ENCODE assay signal across 1 cellular context in the genomic region with DNA sequence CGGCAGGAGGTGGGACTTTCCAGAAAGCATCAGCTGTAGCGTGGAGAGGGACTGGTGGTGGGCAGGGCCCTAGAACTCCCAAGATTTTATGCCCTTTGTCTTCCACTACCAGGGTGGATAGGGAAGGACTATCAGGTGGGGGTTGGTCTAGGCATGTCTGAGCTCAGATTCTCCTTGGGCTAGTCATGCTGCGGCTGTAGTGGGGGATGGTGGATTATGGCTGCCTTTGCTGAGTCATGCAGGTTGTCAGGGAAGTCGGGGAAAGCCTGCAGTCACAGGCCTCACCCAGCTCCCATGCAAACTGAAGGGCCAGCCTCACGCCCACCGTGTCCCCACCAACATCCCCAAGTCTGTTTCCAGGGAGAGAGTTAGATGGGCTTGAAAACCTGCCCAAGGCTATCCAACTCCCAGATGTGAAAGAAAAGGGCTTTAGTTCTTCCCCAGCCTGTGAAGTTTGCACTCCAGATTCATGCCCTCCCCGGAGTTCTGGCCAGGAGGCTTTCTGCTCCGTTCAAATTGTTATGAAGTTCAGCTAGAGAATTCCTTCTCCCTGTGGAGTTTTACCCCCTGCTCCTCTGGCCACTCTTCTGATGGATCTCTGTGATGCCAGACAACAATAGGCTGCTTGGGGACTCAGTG.
TF ChIP-seq lines count a peak whose summit lies in the region.

No MANE protein-coding gene starts in this region.

TF ChIP-seq in K562, 482 proteins besides CTCF, POLR2A, EP300 and RAD21 (continued from another document):
- peak; percentile 25; the same call in 1 of the 2 replicates for TF ChIP-seq CHD2 (IDR thresholded peaks at IDR 0.05; ENCODE audit: low read depth, low read length)
- peak; percentile 95 for TF ChIP-seq NFE2 (IDR thresholded peaks at IDR 0.05; ENCODE audit: low read depth)
- TF ChIP-seq SMAD4 (CRISPR knock-in tag; conservative IDR thresholded peaks at IDR 0.05), result 0 out of 2 replicates have a peak, but pooled peaks have one; percentile 40
- TF ChIP-seq NFXL1 (CRISPR knock-in tag; IDR thresholded peaks at IDR 0.05), result no peak
- TF ChIP-seq SMARCA4 (IDR thresholded peaks at IDR 0.05), result peak; percentile 35; the same call in 1 of the 2 replicates
- no peak for TF ChIP-seq NR3C1 (CRISPR knock-in tag; IDR thresholded peaks at IDR 0.05)
- no peak for TF ChIP-seq PCBP1 (IDR thresholded peaks at IDR 0.05; ENCODE audit: low read depth, low read length, poor library complexity, severe bottlenecking)
- peak in 1 of 3 experiments; percentile 71 for TF ChIP-seq YY1 (IDR thresholded peaks at IDR 0.05; ENCODE audit: borderline replicate concordance in 1 of 3, control insufficient read depth in 1 of 3, extremely low read depth in 1 of 3, insufficient read depth in 3 of 3, insufficient read length in 1 of 3, insufficient replicate concordance in 2 of 3, low read depth in 1 of 3, low read length in 2 of 3)
- TF ChIP-seq, protein P1, sequence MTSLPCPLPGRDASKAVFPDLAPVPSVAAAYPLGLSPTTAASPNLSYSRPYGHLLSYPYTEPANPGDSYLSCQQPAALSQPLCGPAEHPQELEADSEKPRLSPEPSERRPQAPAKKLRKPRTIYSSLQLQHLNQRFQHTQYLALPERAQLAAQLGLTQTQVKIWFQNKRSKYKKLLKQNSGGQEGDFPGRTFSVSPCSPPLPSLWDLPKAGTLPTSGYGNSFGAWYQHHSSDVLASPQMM (CRISPR knock-in tag; IDR thresholded peaks at IDR 0.05), result no peak
- no peak for TF ChIP-seq KLF1 (tag; IDR thresholded peaks at IDR 0.05)
- TF ChIP-seq, protein P2, sequence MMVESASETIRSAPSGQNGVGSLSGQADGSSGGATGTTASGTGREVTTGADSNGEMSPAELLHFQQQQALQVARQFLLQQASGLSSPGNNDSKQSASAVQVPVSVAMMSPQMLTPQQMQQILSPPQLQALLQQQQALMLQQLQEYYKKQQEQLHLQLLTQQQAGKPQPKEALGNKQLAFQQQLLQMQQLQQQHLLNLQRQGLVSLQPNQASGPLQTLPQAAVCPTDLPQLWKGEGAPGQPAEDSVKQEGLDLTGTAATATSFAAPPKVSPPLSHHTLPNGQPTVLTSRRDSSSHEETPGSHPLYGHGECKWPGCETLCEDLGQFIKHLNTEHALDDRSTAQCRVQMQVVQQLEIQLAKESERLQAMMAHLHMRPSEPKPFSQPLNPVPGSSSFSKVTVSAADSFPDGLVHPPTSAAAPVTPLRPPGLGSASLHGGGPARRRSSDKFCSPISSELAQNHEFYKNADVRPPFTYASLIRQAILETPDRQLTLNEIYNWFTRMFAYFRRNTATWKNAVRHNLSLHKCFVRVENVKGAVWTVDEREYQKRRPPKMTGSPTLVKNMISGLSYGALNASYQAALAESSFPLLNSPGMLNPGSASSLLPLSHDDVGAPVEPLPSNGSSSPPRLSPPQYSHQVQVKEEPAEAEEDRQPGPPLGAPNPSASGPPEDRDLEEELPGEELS (CRISPR knock-in tag; IDR thresholded peaks at IDR 0.05; ENCODE audit: borderline replicate concordance), result no peak
- TF ChIP-seq, protein P3, sequence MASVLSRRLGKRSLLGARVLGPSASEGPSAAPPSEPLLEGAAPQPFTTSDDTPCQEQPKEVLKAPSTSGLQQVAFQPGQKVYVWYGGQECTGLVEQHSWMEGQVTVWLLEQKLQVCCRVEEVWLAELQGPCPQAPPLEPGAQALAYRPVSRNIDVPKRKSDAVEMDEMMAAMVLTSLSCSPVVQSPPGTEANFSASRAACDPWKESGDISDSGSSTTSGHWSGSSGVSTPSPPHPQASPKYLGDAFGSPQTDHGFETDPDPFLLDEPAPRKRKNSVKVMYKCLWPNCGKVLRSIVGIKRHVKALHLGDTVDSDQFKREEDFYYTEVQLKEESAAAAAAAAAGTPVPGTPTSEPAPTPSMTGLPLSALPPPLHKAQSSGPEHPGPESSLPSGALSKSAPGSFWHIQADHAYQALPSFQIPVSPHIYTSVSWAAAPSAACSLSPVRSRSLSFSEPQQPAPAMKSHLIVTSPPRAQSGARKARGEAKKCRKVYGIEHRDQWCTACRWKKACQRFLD (CRISPR knock-in tag; IDR thresholded peaks at IDR 0.05), result 0 out of 2 replicates have a peak, but pooled peaks have one; percentile 14
- peak; percentile 54; the same call in 1 of the 2 replicates for TF ChIP-seq EHMT2 (IDR thresholded peaks at IDR 0.05)
- no peak for TF ChIP-seq NR2C1 (IDR thresholded peaks at IDR 0.05)
- TF ChIP-seq NR2C1 (tag; IDR thresholded peaks at IDR 0.05), result no peak
- 0 out of 2 replicates have a peak, but pooled peaks have one; percentile 32 for TF ChIP-seq DPF2 (IDR thresholded peaks at IDR 0.05)
- 0 out of 4 replicates have a peak, but pooled peaks of 1 of the 2 experiments have one; percentile 24 for TF ChIP-seq TEAD1 (CRISPR knock-in tag; IDR thresholded peaks at IDR 0.05)
- peak; percentile 82 for TF ChIP-seq BACH1 (tag; IDR thresholded peaks at IDR 0.05)
- TF ChIP-seq BCL6 (CRISPR knock-in tag; IDR thresholded peaks at IDR 0.05), result no peak
- no peak for TF ChIP-seq KDM2B (CRISPR knock-in tag; IDR thresholded peaks at IDR 0.05)
- TF ChIP-seq, protein P4, sequence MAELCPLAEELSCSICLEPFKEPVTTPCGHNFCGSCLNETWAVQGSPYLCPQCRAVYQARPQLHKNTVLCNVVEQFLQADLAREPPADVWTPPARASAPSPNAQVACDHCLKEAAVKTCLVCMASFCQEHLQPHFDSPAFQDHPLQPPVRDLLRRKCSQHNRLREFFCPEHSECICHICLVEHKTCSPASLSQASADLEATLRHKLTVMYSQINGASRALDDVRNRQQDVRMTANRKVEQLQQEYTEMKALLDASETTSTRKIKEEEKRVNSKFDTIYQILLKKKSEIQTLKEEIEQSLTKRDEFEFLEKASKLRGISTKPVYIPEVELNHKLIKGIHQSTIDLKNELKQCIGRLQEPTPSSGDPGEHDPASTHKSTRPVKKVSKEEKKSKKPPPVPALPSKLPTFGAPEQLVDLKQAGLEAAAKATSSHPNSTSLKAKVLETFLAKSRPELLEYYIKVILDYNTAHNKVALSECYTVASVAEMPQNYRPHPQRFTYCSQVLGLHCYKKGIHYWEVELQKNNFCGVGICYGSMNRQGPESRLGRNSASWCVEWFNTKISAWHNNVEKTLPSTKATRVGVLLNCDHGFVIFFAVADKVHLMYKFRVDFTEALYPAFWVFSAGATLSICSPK (IDR thresholded peaks at IDR 0.05; ENCODE audit: borderline replicate concordance), result no peak
- TF ChIP-seq POLR3A (IDR thresholded peaks at IDR 0.05; ENCODE audit: borderline replicate concordance, extremely low read depth, insufficient read depth, insufficient read length), result no peak
- TF ChIP-seq MAFK (IDR thresholded peaks at IDR 0.05; ENCODE audit: low read length), result peak; percentile 77
- no peak for TF ChIP-seq ZSCAN32 (CRISPR knock-in tag; IDR thresholded peaks at IDR 0.05)
- no peak for TF ChIP-seq ATF1 (CRISPR knock-in tag; IDR thresholded peaks at IDR 0.05)
- 0 out of 2 replicates have a peak, but pooled peaks have one; percentile 10 for TF ChIP-seq ATF1 (tag; IDR thresholded peaks at IDR 0.05)
- peak; percentile 28; the same call in 1 of the 2 replicates for TF ChIP-seq RNF2 (IDR thresholded peaks at IDR 0.05)
- TF ChIP-seq, protein P5, sequence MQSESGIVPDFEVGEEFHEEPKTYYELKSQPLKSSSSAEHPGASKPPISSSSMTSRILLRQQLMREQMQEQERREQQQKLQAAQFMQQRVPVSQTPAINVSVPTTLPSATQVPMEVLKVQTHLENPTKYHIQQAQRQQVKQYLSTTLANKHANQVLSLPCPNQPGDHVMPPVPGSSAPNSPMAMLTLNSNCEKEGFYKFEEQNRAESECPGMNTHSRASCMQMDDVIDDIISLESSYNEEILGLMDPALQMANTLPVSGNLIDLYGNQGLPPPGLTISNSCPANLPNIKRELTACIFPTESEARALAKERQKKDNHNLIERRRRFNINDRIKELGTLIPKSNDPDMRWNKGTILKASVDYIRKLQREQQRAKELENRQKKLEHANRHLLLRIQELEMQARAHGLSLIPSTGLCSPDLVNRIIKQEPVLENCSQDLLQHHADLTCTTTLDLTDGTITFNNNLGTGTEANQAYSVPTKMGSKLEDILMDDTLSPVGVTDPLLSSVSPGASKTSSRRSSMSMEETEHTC (IDR thresholded peaks at IDR 0.05), result no peak
- TF ChIP-seq ZNF253 (CRISPR knock-in tag; conservative IDR thresholded peaks at IDR 0.05), result no peak
- peak; percentile 92 for TF ChIP-seq MAFG (tag; conservative IDR thresholded peaks at IDR 0.05)
- no peak for TF ChIP-seq ADNP (tag; IDR thresholded peaks at IDR 0.05)
- no peak for TF ChIP-seq FOXK1 (CRISPR knock-in tag; IDR thresholded peaks at IDR 0.05; ENCODE audit: borderline replicate concordance)
